ENCODE assay signal across 8 cellular contexts in genomic region chr12:123601602-123602489, GRCh38. TPM values are rescaled to one million over a fixed set of nuclear protein-coding genes. Genes with fewer than 3 reads are reported as not detected.
DNase-seq lines count a peak whose midpoint lies in the region; ATAC-seq and TF ChIP-seq lines count a peak whose summit lies in the region.

Gene DDX55, plus strand, starts transcription at chr12:123602099. Its CDS starts 50 bp downstream, at chr12:123602149.

- TF ChIP-seq POLR2A in breast epithelium (IDR thresholded peaks at IDR 0.05) (peak; percentile 38), spleen (IDR thresholded peaks at IDR 0.05) (peak; percentile 25 to 60 (median 56))

- intact Hi-C loops in breast epithelium (cut with DNase I; ENCODE audit: low total_unique reads) (no loop called here), spleen (cut with DNase I; ENCODE audit: low total_unique reads) (no loop called here)

- H3K27me3 ChIP-seq in breast epithelium (no peaks in the 10 kb centered on the region), spleen (replicated peaks in 1 of 7) (no peaks in the 10 kb centered on the region)

- H3K4me1 Mint-ChIP-seq in immature natural killer cell, result peaks cover 33 to 40% of the 10 kb centered on the region in 2 donors

- H3K9me3 ChIP-seq in breast epithelium (no peaks in the 10 kb centered on the region), spleen (no peaks in the 10 kb centered on the region)

- H3K36me3 ChIP-seq in breast epithelium (no peaks in the 10 kb centered on the region), spleen (peaks cover 0 to 56% (median 30%) of the 10 kb centered on the region in 6 donors)

- peaks cover 6 to 9% (median 9%) of the 10 kb centered on the region in 3 donors for H3K36me3 Mint-ChIP-seq in immature natural killer cell

- peak within 1 kb of the TSS; percentile 94 for H3K27ac ChIP-seq in VCaP
- peak within 1 kb of the TSS; percentile 85 to 94 for H3K27ac ChIP-seq in breast epithelium
- H3K27ac ChIP-seq in spleen, result peak within 1 kb of the TSS; percentile 89 to 97 (median 94)

- ATAC-seq in GM18508 (IDR thresholded peaks at IDR 0.05; ENCODE audit: insufficient read depth, unreplicated experiment), result peak; percentile 77
- ATAC-seq in HG02981 (IDR thresholded peaks at IDR 0.05; ENCODE audit: unreplicated experiment), result peak; percentile 82

- H3K4me3 Mint-ChIP-seq in immature natural killer cell, result peak within 1 kb of the TSS; percentile 93 to 97 (median 93)

- H3K4me3 ChIP-seq in breast epithelium (peak within 1 kb of the TSS; percentile 83 to 100 (median 100)), spleen (peak within 1 kb of the TSS; percentile 91 to 100 (median 98))

- H3K4me1 ChIP-seq in breast epithelium, result peaks cover 6 to 8% of the 10 kb centered on the region in 2 donors
- H3K4me1 ChIP-seq in spleen, result peaks cover 10 to 57% (median 33%) of the 10 kb centered on the region in 6 donors

- WGBS in spleen, 5 donors, result 0 to 1% (median 0%) methylated on average over 40 to 81 of the region's 81 CpGs

- no peaks in the 10 kb centered on the region for H3K9me3 Mint-ChIP-seq in immature natural killer cell

- H3K27ac Mint-ChIP-seq in immature natural killer cell, result peak within 1 kb of the TSS; percentile 76 to 94 (median 90)

- TF ChIP-seq CTCF in VCaP (conservative IDR thresholded peaks at IDR 0.05) (peak; percentile 74), breast epithelium (IDR thresholded peaks at IDR 0.05) (peak in 2 of 3 donors; percentile 36 to 41), spleen (IDR thresholded peaks at IDR 0.05 in 8 of 11, conservative IDR thresholded peaks at IDR 0.05 in 3 of 11) (peak in 10 of 11 experiments; percentile 41 to 75 (median 64))

- DNase-seq in 8988T, result peak; percentile 41
- DNase-seq in NCI-H2107 (lab: John Stamatoyannopoulos, UW), result peak; percentile 84
- DNase-seq in breast epithelium (ENCODE audit: low spot score in 2 of 2), result peak; percentile 60 to 78
- DNase-seq in immature natural killer cell, result peak; percentile 79 to 87 (median 84)
- peak; percentile 97 for DNase-seq in spleen

- peaks cover 0 to 7% (median 6%) of the 10 kb centered on the region in 3 donors for H3K27me3 Mint-ChIP-seq in immature natural killer cell (ENCODE audit: low read depth in 3 of 3)

RNA-seq across cellular contexts. Expression of gene DDX55, which starts in this region (rescaled TPM):
- total RNA-seq in breast epithelium (10 to 100 TPM; 17.3 to 36.4 (median 19.7) TPM), spleen (10 to 100 TPM; 19.7 to 43.7 (median 26.5) TPM)
- polyA plus RNA-seq in immature natural killer cell (10 to 100 TPM in 2 of 3 donors, 1 to 10 TPM in 1; 7.2 to 17.7 (median 16.4) TPM), spleen (10 to 100 TPM; 16.4 to 22.3 (median 18.0) TPM)

Comparison
In these comparisons a context has a peak if more than half of its experiments do, and no peak if none do; other contexts are left out.
1. Peak in every context shown above with its lines: DNase-seq, ATAC-seq, H3K4me3 ChIP-seq and H3K27ac ChIP-seq.
2. DNase-seq: peak in every context shown above with its lines; median percentile 97 in spleen; 84 in NCI-H2107; 84 in immature natural killer cell; 69 in breast epithelium; 41 in 8988T.